Comparison of ENCODE assay signal across 19 cellular contexts in genomic region chr5:99191181-99191775, GRCh38.
"Had no signal": no experiment of that assay in that cellular context is flagged by ENCODE, and none has a peak within 500 bp of the region (broad histone marks: within the 10 kb centered on the region; RNA-seq: fewer than 3 reads in every experiment).

No MANE protein-coding gene starts in this region.

- H3K4me3 ChIP-seq: lung, upper lobe of left lung had no signal

- H3K4me1 ChIP-seq: upper lobe of left lung had no signal

- DNase-seq: activated CD4-positive, alpha-beta memory T cell treated with anti-CD3 and anti-CD28 coated beads for 36 hours; activated effector memory CD4-positive, alpha-beta T cell treated with anti-CD3 and anti-CD28 coated beads, Interleukin-2, amount 50 U/mL, for 16 hours; activated naive CD8-positive, alpha-beta T cell treated with anti-CD3 and anti-CD28 coated beads, Interleukin-2, amount 10 ng/mL, durations not matched to agents 7 days and 5 days; activated T-cell treated with anti-CD3 and anti-CD28 coated beads, Interleukin-2, amount 50 U/mL, for 4 hours; aorta; caudate nucleus; cortex of kidney; effector memory CD4-positive, alpha-beta T cell; hypothalamus; midbrain; stimulated activated CD4-positive, alpha-beta T cell treated with anti-CD3 and anti-CD28 coated beads, Interleukin-2, amount 100 ng/mL, for 48 hours; stimulated activated naive CD4-positive, alpha-beta T cell treated with Interleukin-2 at 50 U/mL for 16 hours; SW 1271; upper lobe of left lung had no signal

- H3K27ac ChIP-seq: epithelial cell of prostate, neutrophil, upper lobe of left lung, VCaP had no signal

- ATAC-seq: activated T-cell treated with anti-CD3 and anti-CD28 coated beads, Interleukin-2, amount 50 U/mL, for 4 hours; sciatic nerve had no signal

- H3K36me3 ChIP-seq: neutrophil, upper lobe of left lung had no signal

- H3K27me3 ChIP-seq: neutrophil, upper lobe of left lung had no signal

- H3K9me3 ChIP-seq: neutrophil, upper lobe of left lung had no signal
